ENCODE assay signal across 1 cellular context in the genomic region with DNA sequence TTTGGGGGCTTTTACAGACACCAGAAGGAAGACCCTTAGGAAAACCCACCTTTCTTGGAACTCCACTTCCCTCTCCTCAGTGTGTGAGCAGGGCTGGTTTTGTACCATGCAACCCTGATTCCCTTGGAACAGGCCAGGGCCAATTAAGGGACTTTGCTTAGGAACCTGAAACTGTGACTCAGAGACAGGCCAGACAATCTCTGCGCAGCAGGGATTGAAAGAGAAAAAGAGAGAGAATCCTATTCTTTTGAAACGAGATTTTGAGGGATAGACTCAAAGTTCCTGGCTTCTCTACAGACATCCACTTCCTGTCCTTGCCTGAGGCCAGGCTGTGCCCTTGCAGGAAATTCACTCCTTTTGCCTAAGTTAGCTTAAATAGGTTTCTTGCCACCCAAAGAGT.
TF ChIP-seq lines count a peak whose summit lies in the region.

No MANE protein-coding gene starts in this region.

TF ChIP-seq in IMR-90, 13 proteins besides CTCF, POLR2A, EP300 and RAD21:
- TF ChIP-seq CEBPB (IDR thresholded peaks at IDR 0.05; ENCODE audit: low read depth, low read length) = no peak
- TF ChIP-seq RCOR1 (IDR thresholded peaks at IDR 0.05; ENCODE audit: insufficient replicate concordance, low read length) = no peak
- TF ChIP-seq MAZ (IDR thresholded peaks at IDR 0.05; ENCODE audit: borderline replicate concordance, low read depth, low read length) = no peak
- TF ChIP-seq BHLHE40 (IDR thresholded peaks at IDR 0.05; ENCODE audit: low read depth, low read length) = no peak
- TF ChIP-seq CHD1 (IDR thresholded peaks at IDR 0.05; ENCODE audit: low read depth, low read length) = no peak
- TF ChIP-seq SMC3 (IDR thresholded peaks at IDR 0.05; ENCODE audit: low read depth, low read length) = no peak
- TF ChIP-seq, protein P1, sequence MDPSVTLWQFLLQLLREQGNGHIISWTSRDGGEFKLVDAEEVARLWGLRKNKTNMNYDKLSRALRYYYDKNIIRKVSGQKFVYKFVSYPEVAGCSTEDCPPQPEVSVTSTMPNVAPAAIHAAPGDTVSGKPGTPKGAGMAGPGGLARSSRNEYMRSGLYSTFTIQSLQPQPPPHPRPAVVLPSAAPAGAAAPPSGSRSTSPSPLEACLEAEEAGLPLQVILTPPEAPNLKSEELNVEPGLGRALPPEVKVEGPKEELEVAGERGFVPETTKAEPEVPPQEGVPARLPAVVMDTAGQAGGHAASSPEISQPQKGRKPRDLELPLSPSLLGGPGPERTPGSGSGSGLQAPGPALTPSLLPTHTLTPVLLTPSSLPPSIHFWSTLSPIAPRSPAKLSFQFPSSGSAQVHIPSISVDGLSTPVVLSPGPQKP (IDR thresholded peaks at IDR 0.05; ENCODE audit: borderline replicate concordance, low read depth, low read length) = no peak
- no peak for TF ChIP-seq RFX5 (IDR thresholded peaks at IDR 0.05; ENCODE audit: low read depth, low read length)
- TF ChIP-seq, protein P2, sequence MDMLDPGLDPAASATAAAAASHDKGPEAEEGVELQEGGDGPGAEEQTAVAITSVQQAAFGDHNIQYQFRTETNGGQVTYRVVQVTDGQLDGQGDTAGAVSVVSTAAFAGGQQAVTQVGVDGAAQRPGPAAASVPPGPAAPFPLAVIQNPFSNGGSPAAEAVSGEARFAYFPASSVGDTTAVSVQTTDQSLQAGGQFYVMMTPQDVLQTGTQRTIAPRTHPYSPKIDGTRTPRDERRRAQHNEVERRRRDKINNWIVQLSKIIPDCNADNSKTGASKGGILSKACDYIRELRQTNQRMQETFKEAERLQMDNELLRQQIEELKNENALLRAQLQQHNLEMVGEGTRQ (IDR thresholded peaks at IDR 0.05; ENCODE audit: low read depth, low read length) = no peak
- TF ChIP-seq MAFK (IDR thresholded peaks at IDR 0.05; ENCODE audit: low read depth, low read length) = no peak
- TF ChIP-seq NFE2L2 (IDR thresholded peaks at IDR 0.05; ENCODE audit: low read depth, low read length) = no peak
- no peak for TF ChIP-seq FOS (IDR thresholded peaks at IDR 0.05; ENCODE audit: low read depth, low read length)
TF ChIP-seq in IMR-90: peak in this region for 0.
